ENCODE assay signal across 1 cellular context in genomic region chr12:132926417-132926833, GRCh38.
A peak's percentile ranks its signal among the peaks of the same experiment; 100 is the strongest.
TF ChIP-seq lines count a peak whose summit lies in the region.

No MANE protein-coding gene starts in this region.

TF ChIP-seq in HepG2, 621 proteins besides CTCF, POLR2A, EP300 and RAD21:
- TF ChIP-seq EED (CRISPR knock-in tag; IDR thresholded peaks at IDR 0.05) (no peak), NFIC (IDR thresholded peaks at IDR 0.05; ENCODE audit: low read length) (no peak), CBX5 (CRISPR knock-in tag; IDR thresholded peaks at IDR 0.05; ENCODE audit: borderline replicate concordance) (0 out of 2 replicates have a peak, but pooled peaks have one; percentile 38), ZNF274 (CRISPR knock-in tag; IDR thresholded peaks at IDR 0.05) (peak; percentile 100)
